Comparison of ENCODE assay signal across 22 cellular contexts in the genomic region with DNA sequence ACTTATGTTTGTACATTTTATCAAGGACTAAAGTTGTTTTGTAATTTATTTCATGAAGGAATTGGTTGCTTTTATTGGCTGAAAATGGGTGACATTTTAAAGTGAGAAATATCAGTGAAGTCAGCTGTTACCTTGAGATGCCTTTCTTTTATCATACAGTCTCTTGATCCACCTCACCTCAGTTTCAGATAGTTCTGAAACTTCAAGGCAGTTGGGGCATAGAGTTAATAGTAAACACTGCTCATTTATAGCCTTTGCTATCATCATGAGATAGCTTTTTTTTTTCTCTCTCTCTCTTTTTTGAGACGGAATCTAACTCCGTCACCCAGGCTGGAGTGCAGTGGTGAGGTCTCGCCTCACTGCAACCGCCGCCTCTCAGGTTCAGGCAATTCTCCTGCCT.
A peak's percentile ranks its signal among the peaks of the same experiment; 100 is the strongest.
DNase-seq lines count a peak whose midpoint lies in the region; ATAC-seq, FAIRE-seq and TF ChIP-seq lines count a peak whose summit lies in the region.
"Had no signal": no experiment of that assay in that cellular context is flagged by ENCODE, and none has a peak within 500 bp of the region (broad histone marks: within the 10 kb centered on the region; RNA-seq: fewer than 3 reads in every experiment).

No MANE protein-coding gene starts in this region.

- H3K4me3 ChIP-seq in MM.1S (ENCODE audit: low read length): no peak overlapping the region
- H3K4me3 ChIP-seq: GM23248, K562 had no signal

- H3K4me2 ChIP-seq in MM.1S (ENCODE audit: low read depth, low read length): no peak overlapping the region

- H3K9me2 ChIP-seq in MM.1S (replicated peaks; ENCODE audit: insufficient read depth, low read length): no peaks in the 10 kb centered on the region

- no peaks in the 10 kb centered on the region for H3F3A ChIP-seq in MM.1S (ENCODE audit: insufficient read depth, low read length)

- FAIRE-seq in H54 (lab: Jason Lieb, UNC): peak; percentile 38
- FAIRE-seq: A204.1, GM12892, GM18507, K562 had no signal

- H3K36me3 ChIP-seq in MM.1S (replicated peaks; ENCODE audit: insufficient read depth, low read length): no peaks in the 10 kb centered on the region; the same call in none of the 2 replicates

- no peaks in the 10 kb centered on the region for H4K20me1 ChIP-seq in MM.1S (ENCODE audit: insufficient read depth, low read length)

- TF ChIP-seq POLR2A in H54 (IDR thresholded peaks at IDR 0.05; ENCODE audit: low read depth, low read length): no peak

- H3K9me3 Mint-ChIP-seq in mesothelial cell of epicardium: no peaks in the 10 kb centered on the region
- H3K9me3 Mint-ChIP-seq: CD4-positive, alpha-beta T cell had no signal

- H3K27me3 ChIP-seq in MM.1S (replicated peaks; ENCODE audit: insufficient read depth, low read length): no peaks in the 10 kb centered on the region

- no peaks in the 10 kb centered on the region for H3K79me2 ChIP-seq in MM.1S (ENCODE audit: low read length)

- no peaks in the 10 kb centered on the region for H3K9me3 ChIP-seq in MM.1S (replicated peaks; ENCODE audit: insufficient read depth, low read length)
- H3K9me3 ChIP-seq: Caco-2 had no signal

- no peak for TF ChIP-seq CTCF in MM.1S (IDR thresholded peaks at IDR 0.05; ENCODE audit: low read length)
- TF ChIP-seq CTCF in mesothelial cell of epicardium (IDR thresholded peaks at IDR 0.05; ENCODE audit: unreplicated experiment): no peak

- peaks cover 27% of the 10 kb centered on the region for H3K36me3 Mint-ChIP-seq in mesothelial cell of epicardium

- ATAC-seq in GM19467 (IDR thresholded peaks at IDR 0.05; ENCODE audit: unreplicated experiment): no peak
- no peak for ATAC-seq in HG02885 (IDR thresholded peaks at IDR 0.05; ENCODE audit: poor library complexity, unreplicated experiment)
- ATAC-seq: K562 had no signal

- H3K4me1 ChIP-seq in MM.1S (ENCODE audit: low read length): peaks cover 8% of the 10 kb centered on the region
- H3K4me1 ChIP-seq: Caco-2 had no signal

- peak overlapping the region; percentile 50 for H3K27ac Mint-ChIP-seq in mesothelial cell of epicardium
- H3K27ac Mint-ChIP-seq: CD4-positive, alpha-beta T cell had no signal

- H3K27me3 Mint-ChIP-seq in mesothelial cell of epicardium (ENCODE audit: low read depth): no peaks in the 10 kb centered on the region
- H3K27me3 Mint-ChIP-seq: CD4-positive, alpha-beta T cell had no signal

- no peak overlapping the region for H3K9ac ChIP-seq in MM.1S (ENCODE audit: low read length)
- H3K9ac ChIP-seq: GM23248 had no signal

- H3K4me1 Mint-ChIP-seq in mesothelial cell of epicardium: no peaks in the 10 kb centered on the region

- H3K27ac ChIP-seq in MM.1S (ENCODE audit: low read length): peak overlapping the region; percentile 23; the same call in 1 of the 2 replicates
- H3K27ac ChIP-seq: C4-2B, GM23248, HL-60 had no signal

- H2AFZ ChIP-seq in MM.1S (ENCODE audit: low read length): no peak overlapping the region
- H2AFZ ChIP-seq: GM23248 had no signal

- no peak overlapping the region for H3K4me3 Mint-ChIP-seq in mesothelial cell of epicardium
- H3K4me3 Mint-ChIP-seq: CD4-positive, alpha-beta T cell had no signal

- DNase-seq in H54 (ENCODE audit: insufficient read length, low spot score) (no peak), MM.1S (peak; percentile 61), mesothelial cell of epicardium (ENCODE audit: low spot score in 2 of 2, unreplicated experiment in 2 of 2) (no peak), NCI-H2029 treated with DMSO at 0.1 percent for 48 hours (lab: John Stamatoyannopoulos, UW) (no peak)
- DNase-seq: ACHN; AML-193; Caco-2; CD4-positive, alpha-beta T cell; DMS153; DMS79; GDM1; GM23248; HCEC 1CT; IMR-90 had no signal
